8 cellular contexts compared by ENCODE assay signal in the genomic region with DNA sequence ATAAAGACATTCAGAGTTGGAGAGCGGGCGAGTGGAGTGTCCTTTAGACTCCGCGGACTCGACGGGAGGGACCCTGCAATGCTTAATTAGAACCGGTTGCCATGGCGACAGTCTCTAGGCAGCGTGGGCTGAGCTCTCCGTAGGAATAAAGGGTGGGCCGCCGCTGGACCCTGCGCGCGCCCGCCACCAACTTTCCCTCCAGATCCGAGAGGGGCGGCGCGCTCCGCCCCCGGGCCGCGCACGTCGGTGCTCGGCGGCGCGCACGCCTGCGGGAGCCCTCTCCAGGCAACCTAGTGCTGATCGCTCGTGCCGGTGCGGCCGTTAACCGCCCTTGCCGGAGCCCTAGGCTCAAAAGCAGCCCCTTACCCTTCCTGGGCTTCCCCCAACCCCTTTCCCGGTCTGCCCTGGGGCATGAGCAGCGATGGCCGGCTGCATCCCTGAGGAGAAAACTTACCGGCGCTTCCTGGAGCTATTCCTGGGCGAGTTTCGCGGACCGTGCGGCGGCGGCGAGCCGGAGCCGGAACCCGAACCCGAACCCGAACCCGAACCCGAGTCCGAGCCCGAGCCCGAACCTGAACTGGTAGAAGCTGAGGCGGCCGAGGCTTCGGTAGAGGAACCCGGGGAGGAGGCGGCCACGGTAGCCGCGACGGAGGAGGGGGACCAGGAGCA. TPM values are rescaled to one million over a fixed set of nuclear protein-coding genes. Genes with fewer than 3 reads are reported as not detected.
DNase-seq lines count a peak whose midpoint lies in the region; ATAC-seq, FAIRE-seq and TF ChIP-seq lines count a peak whose summit lies in the region.

Gene PPM1E, plus strand, starts transcription at position 278 of the 669 bp plus-strand sequence.

- FAIRE-seq in GM12878 (lab: Jason Lieb, UNC) = no peak

- H3K36me3 ChIP-seq in GM12878 (ENCODE audit: control insufficient read depth in 2 of 2, insufficient read depth in 2 of 2, low read length in 1 of 2) (no peaks in the 10 kb centered on the region), iPS-15b (ENCODE audit: control insufficient read depth, insufficient read depth, low read length) (no peaks in the 10 kb centered on the region), sigmoid colon (no peaks in the 10 kb centered on the region)

- SMC1A ChIA-PET in GM12878 (lab: Charles Lee; ENCODE audit: uncharacterized antibody, unreplicated experiment) = interaction anchor here (1.6 kb wide), 1 partner anchor 8 kb away, joined by 5 read pairs; no protein-coding TSS in a partner anchor

- no peak for TF ChIP-seq RAD21 in GM12878 (IDR thresholded peaks at IDR 0.05; ENCODE audit: insufficient read depth, low read depth, low read length)

- peak within 1 kb of the TSS; percentile 23 for H2AFZ ChIP-seq in GM12878 (ENCODE audit: control insufficient read depth, low read depth, low read length)

- H3K4me1 Mint-ChIP-seq in T-helper 17 cell = peaks cover 8% of the 10 kb centered on the region

- no peaks in the 10 kb centered on the region for H4K20me1 ChIP-seq in GM12878 (ENCODE audit: control insufficient read depth, insufficient read depth)

- DNase-seq in NCI-H1436 treated with DMSO at 0.1 percent for 48 hours (lab: John Stamatoyannopoulos, UW) (peak; percentile 87), T-helper 17 cell (peak in 2 of 3 donors; percentile 16 to 32), GM12878 (ENCODE audit: low read depth, low spot score) (no peak), sigmoid colon (no peak), OCI-M1 (lab: John Stamatoyannopoulos, UW) (no peak), T-helper 9 cell (no peak)

- peaks cover 53% of the 10 kb centered on the region for H3K27me3 Mint-ChIP-seq in T-helper 17 cell

- 6% methylated on average over 60 of the region's 71 CpGs for WGBS in GM12878 (ENCODE audit: insufficient coverage, insufficient replicate concordance, low lambda C conversion rate, missing lambda C conversion rate)
- 1 to 2% methylated on average over 71 of the region's 71 CpGs for WGBS in sigmoid colon, 2 donors

- intact Hi-C loops in GM12878 (cut with micrococcal nuclease; ENCODE audit: unreplicated experiment) (no loop called here), sigmoid colon (cut with DNase I) (no loop called here)

- H3K9me3 ChIP-seq in T-helper 17 cell (ENCODE audit: control insufficient read depth, low read length, poor library complexity, severe bottlenecking) = no peaks in the 10 kb centered on the region
- no peaks in the 10 kb centered on the region for H3K9me3 ChIP-seq in GM12878 (replicated peaks; ENCODE audit: control insufficient read depth, insufficient read depth, low read length)
- no peaks in the 10 kb centered on the region for H3K9me3 ChIP-seq in iPS-15b (ENCODE audit: control insufficient read depth, insufficient read depth, low read length)
- H3K9me3 ChIP-seq in sigmoid colon = no peaks in the 10 kb centered on the region

- H3K9ac ChIP-seq in GM12878 (ENCODE audit: control insufficient read depth, insufficient read depth, low read length) (no peak within 1 kb of the TSS), iPS-15b (ENCODE audit: low read depth, low read length) (peak within 1 kb of the TSS; percentile 26)

- TF ChIP-seq EP300 in GM12878 (IDR thresholded peaks at IDR 0.05; ENCODE audit: borderline replicate concordance in 1 of 2, control insufficient read depth in 1 of 2, low read depth in 2 of 2, low read length in 2 of 2) = no peak
- TF ChIP-seq EP300 in sigmoid colon (IDR thresholded peaks at IDR 0.05) = no peak

- peak; percentile 31; the same call in 1 of the 2 replicates for TF ChIP-seq POLR2A in GM12878 (IDR thresholded peaks at IDR 0.05; ENCODE audit: low read depth, low read length)
- TF ChIP-seq POLR2A in sigmoid colon (IDR thresholded peaks at IDR 0.05) = no peak

- H3K36me3 Mint-ChIP-seq in T-helper 17 cell (ENCODE audit: low read depth) = peaks cover 10% of the 10 kb centered on the region

- RAD21 ChIA-PET in GM12878 (lab: Charles Lee; ENCODE audit: unreplicated experiment) = interaction anchor here (1.7 kb wide), 1 partner anchor 249 kb away, joined by 5 read pairs; no protein-coding TSS in a partner anchor

- CTCF ChIA-PET in GM12878 (lab: Yijun Ruan, JAX) = no interaction called here

- H3K79me2 ChIP-seq in GM12878 (ENCODE audit: control insufficient read depth, insufficient read depth, low read length) = no peaks in the 10 kb centered on the region

- H3K4me3 ChIP-seq in GM12878 = peak within 1 kb of the TSS; percentile 66
- peak within 1 kb of the TSS; percentile 87 for H3K4me3 ChIP-seq in iPS-15b (ENCODE audit: low read depth, low read length)
- peak within 1 kb of the TSS; percentile 22 to 58 (median 50) for H3K4me3 ChIP-seq in sigmoid colon

- peaks cover 11 to 13% of the 10 kb centered on the region in 2 experiments for H3K27me3 ChIP-seq in GM12878 (replicated peaks in 1 of 2; ENCODE audit: control insufficient read depth in 2 of 2, insufficient read depth in 2 of 2, low read length in 1 of 2)
- peaks cover 25% of the 10 kb centered on the region for H3K27me3 ChIP-seq in iPS-15b (ENCODE audit: control insufficient read depth, insufficient read depth, low read length)
- peaks cover 9 to 63% (median 35%) of the 10 kb centered on the region in 3 donors for H3K27me3 ChIP-seq in sigmoid colon

- H3K4me1 ChIP-seq in GM12878 (ENCODE audit: control insufficient read depth, insufficient read depth, low read length) (no peaks in the 10 kb centered on the region; the same call in 1 of the 2 replicates), iPS-15b (ENCODE audit: control insufficient read depth, insufficient read depth, low read length) (peaks cover 6% of the 10 kb centered on the region), sigmoid colon (peaks cover 0 to 21% (median 17%) of the 10 kb centered on the region in 4 donors)

- POLR2A ChIA-PET in GM12878 (lab: Charles Lee) = interaction anchor here (1.0 kb wide), 1 partner anchor 10 kb away, joined by 3 read pairs; no protein-coding TSS in a partner anchor

- H3K27ac ChIP-seq in GM12878 (ENCODE audit: control insufficient read depth, insufficient read depth) (no peak within 1 kb of the TSS), sigmoid colon (no peak within 1 kb of the TSS)

- in situ Hi-C loops in GM12878 (cut with MboI) = no loop called here

- H3K27ac Mint-ChIP-seq in T-helper 17 cell = peak within 1 kb of the TSS; percentile 69

- ATAC-seq in GM18498 (IDR thresholded peaks at IDR 0.05; ENCODE audit: unreplicated experiment) (peak; percentile 50), T-helper 17 cell (peak; percentile 88), GM12878 (peak; percentile 66)

- TF ChIP-seq CTCF in GM12878 (IDR thresholded peaks at IDR 0.05 in 2 of 3, conservative IDR thresholded peaks at IDR 0.05 in 1 of 3; ENCODE audit: control insufficient read depth in 2 of 3, extremely low read depth in 1 of 3, insufficient read depth in 1 of 3, low read depth in 3 of 3, low read length in 3 of 3) = no peak
- TF ChIP-seq CTCF in sigmoid colon (IDR thresholded peaks at IDR 0.05) = no peak

- H3K4me3 Mint-ChIP-seq in T-helper 17 cell = peak within 1 kb of the TSS; percentile 99

- peak within 1 kb of the TSS; percentile 93 for H3K4me2 ChIP-seq in GM12878 (ENCODE audit: control insufficient read depth, insufficient read depth)

- BruUV-seq in GM12878 (replicated peaks; lab: Mats Ljungman, UMichigan) = no TSS peak

TF ChIP-seq in GM12878, 131 proteins besides CTCF, POLR2A, EP300 and RAD21 (continues in another document):
- peak; percentile 69 for TF ChIP-seq BMI1 (IDR thresholded peaks at IDR 0.05; ENCODE audit: borderline replicate concordance)
- TF ChIP-seq SIX5 (IDR thresholded peaks at IDR 0.05; ENCODE audit: low read depth, low read length, severe bottlenecking) = no peak
- TF ChIP-seq SMAD5 (IDR thresholded peaks at IDR 0.05; ENCODE audit: low read depth) = no peak
- TF ChIP-seq BHLHE40 (IDR thresholded peaks at IDR 0.05; ENCODE audit: borderline replicate concordance in 1 of 2, low read depth in 2 of 2, low read length in 1 of 2) = peak in 1 of 2 experiments; percentile 68; a peak in 2 of 4 replicates
- no peak for TF ChIP-seq ZBED1 (IDR thresholded peaks at IDR 0.05; ENCODE audit: borderline replicate concordance)
- peak; percentile 36 for TF ChIP-seq SUZ12 (IDR thresholded peaks at IDR 0.05; ENCODE audit: unreplicated experiment)
- TF ChIP-seq ETV6 (conservative IDR thresholded peaks at IDR 0.05 in 1 of 2, IDR thresholded peaks at IDR 0.05 in 1 of 2; ENCODE audit: borderline replicate concordance in 1 of 2, low read depth in 1 of 2) = peak in 1 of 2 experiments; percentile 32; a peak in 1 of 4 replicates
- peak in 1 of 2 experiments; percentile 82; a peak in 1 of 3 replicates for TF ChIP-seq EGR1 (IDR thresholded peaks at IDR 0.05; ENCODE audit: borderline replicate concordance in 1 of 2, low read depth in 2 of 2, low read length in 2 of 2)

RNA-seq across cellular contexts. Expression of gene PPM1E, which starts in this region (rescaled TPM):
- not detected for total RNA-seq in T-helper 17 cell
- total RNA-seq in GM12878 (2013; cell fraction: nucleolus; rRNA removed) = not detected in 2 replicates
- total RNA-seq in GM12878 (2014; rRNA removed) = 0.23 and 0.33 TPM in 2 replicates
- total RNA-seq in GM12878 (2014; rRNA removed; fragmentation: Illumina TruSeq; extraction: Trizol) = 0.18 TPM in 2 replicates
- 0.21 and 0.28 TPM in 2 replicates for total RNA-seq in GM12878 (2021)
- not detected for polyA plus RNA-seq in GM12878 (2011; ENCODE audit: low read depth)
- 0.07 TPM in 2 replicates for polyA plus RNA-seq in GM12878 (2011; rRNA removed)
- polyA plus RNA-seq in GM12878 (2011; cell fraction: cytosol; rRNA removed) = 0.03 and 0.05 TPM in 2 replicates
- 0.04 and 0.09 TPM in 2 replicates for polyA plus RNA-seq in GM12878 (2011; cell fraction: nucleus; rRNA removed)
- 0.04 TPM in 2 replicates for polyA plus RNA-seq in GM12878 (2012)
- 0.13 and 0.22 TPM in 2 replicates for polyA plus RNA-seq in GM12878 (2014; fragmentation: Illumina TruSeq; extraction: Trizol)
- polyA plus RNA-seq in GM12878 (2014; fragmentation: Nextera tagmentation; extraction: Ambion mirVana) = under 1 TPM; 0.07 to 0.08 TPM
- polyA plus RNA-seq in GM12878 (2014; rRNA removed) = 0.10 and 0.14 TPM in 2 replicates
- under 1 TPM; 0.13 to 0.24 TPM for polyA plus RNA-seq in GM12878 (2016; fragmentation: Nextera tagmentation; extraction: Ambion mirVana)
- under 0.01 and 0.07 TPM in 2 replicates for polyA minus RNA-seq in GM12878 (2011; rRNA and poly(A)+ RNA removed)
- polyA minus RNA-seq in GM12878 (2011; cell fraction: cytosol; rRNA and poly(A)+ RNA removed) = not detected in 2 replicates
- polyA minus RNA-seq in GM12878 (2011; cell fraction: nucleus; rRNA and poly(A)+ RNA removed) = 0.10 TPM in 1 of 2 replicates, not detected in the other
- under 1 TPM; 0.16 to 0.55 (median 0.38) TPM for total RNA-seq in sigmoid colon
- polyA plus RNA-seq in sigmoid colon = under 1 TPM in 1 of 3 donors, not detected in 2; 0.20 TPM

Comparison
In these comparisons a context has a peak if more than half of its experiments do, and no peak if none do; other contexts are left out.
1. Peak in DNase-seq and ATAC-seq in T-helper 17 cell; RNA of the gene not detected or under 1 TPM.
2. Peak in ATAC-seq, H3K4me3 ChIP-seq and H3K4me2 ChIP-seq in GM12878; RNA of the gene not detected or under 1 TPM.